Comparison of ENCODE assay signal across 1 cellular context in the genomic region with DNA sequence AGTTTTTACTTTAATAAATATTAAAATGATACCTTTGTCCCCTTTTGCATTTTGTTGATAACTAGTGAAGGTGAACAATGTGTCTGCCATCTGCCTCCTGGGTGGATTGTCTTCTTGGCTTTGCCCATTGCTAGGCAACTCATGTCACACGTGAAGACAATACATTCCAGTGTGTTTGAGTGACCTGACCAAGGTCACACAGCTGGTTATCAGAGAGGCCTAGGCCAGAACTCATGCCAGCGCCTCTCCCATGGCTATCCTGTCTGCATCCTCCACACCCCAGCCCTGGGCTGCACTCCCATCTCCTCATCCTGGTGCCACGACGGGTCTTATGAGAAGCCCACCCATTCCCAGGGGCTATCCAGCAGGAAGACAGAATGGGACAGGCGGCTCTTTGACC.
TF ChIP-seq lines count a peak whose summit lies in the region.

No MANE protein-coding gene starts in this region.

TF ChIP-seq in IMR-90, 13 proteins besides CTCF, POLR2A, EP300 and RAD21:
- TF ChIP-seq CEBPB (IDR thresholded peaks at IDR 0.05; ENCODE audit: low read depth, low read length) (no peak), MXI1 (IDR thresholded peaks at IDR 0.05; ENCODE audit: borderline replicate concordance, low read depth, low read length) (no peak), CHD1 (IDR thresholded peaks at IDR 0.05; ENCODE audit: low read depth, low read length) (no peak), SMC3 (IDR thresholded peaks at IDR 0.05; ENCODE audit: low read depth, low read length) (no peak)
